ENCODE assay signal across 1 cellular context in genomic region chr16:57462209-57462977, GRCh38.
TF ChIP-seq lines count a peak whose summit lies in the region.

TSS of gene POLR2C (plus strand) at chr16:57462679. CDS start at chr16:57462725, 46 bp downstream.

TF ChIP-seq in GM23338, 12 proteins besides CTCF, POLR2A, EP300 and RAD21 (continued from another document):
- TF ChIP-seq REST (IDR thresholded peaks at IDR 0.05; ENCODE audit: unreplicated experiment) (no peak), ZNF114 (CRISPR knock-in tag; IDR thresholded peaks at IDR 0.05) (no peak)
